ENCODE assay signal across 17 cellular contexts in the genomic region with DNA sequence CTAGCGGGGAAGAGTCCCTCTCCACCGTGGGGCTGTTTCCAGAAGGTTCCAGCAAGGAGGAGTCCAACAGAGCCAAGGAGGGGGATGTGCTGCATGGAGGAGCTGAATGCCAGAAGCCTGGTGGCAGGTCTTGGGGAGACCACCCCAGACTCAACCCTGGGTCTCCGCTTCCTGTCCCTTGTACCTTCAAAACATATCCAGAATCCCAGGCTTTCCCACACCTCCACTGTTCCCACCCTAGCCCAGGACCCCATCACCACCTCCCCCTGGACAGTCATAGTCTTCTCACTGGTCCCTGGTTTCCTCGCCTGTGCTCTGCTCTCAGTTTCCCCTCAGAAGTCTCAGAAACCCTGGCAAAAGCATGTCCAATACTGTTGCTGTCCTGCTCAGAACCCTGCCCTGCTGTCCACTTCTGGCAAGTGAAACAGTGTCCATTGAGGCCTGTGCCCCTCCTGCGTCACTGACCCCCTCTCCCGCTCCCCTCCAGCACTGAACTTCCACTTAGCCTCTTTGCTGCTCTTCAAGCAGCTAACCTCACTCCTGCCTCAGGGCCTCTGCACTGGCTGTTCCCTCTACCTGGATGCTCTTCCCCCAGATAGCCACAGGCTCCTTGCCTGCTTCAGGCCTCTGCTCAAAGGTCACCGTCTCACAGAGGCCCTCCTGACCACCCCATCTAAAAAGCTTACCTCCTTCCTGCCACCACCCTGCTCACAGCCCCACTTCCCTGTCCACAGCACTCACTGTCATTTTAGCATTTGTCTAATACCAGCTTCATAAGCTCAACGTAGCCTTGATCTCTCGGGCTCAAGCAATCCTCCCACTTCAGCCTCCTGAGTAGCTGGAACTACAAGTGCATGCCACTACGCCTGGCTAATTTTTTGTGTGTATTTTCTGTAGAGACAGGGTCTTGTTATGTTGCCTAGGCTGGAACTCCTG.
DNase-seq lines count a peak whose midpoint lies in the region; ATAC-seq and TF ChIP-seq lines count a peak whose summit lies in the region.
"Had no signal": no experiment of that assay in that cellular context is flagged by ENCODE, and none has a peak within 500 bp of the region (broad histone marks: within the 10 kb centered on the region; RNA-seq: fewer than 3 reads in every experiment).

No MANE protein-coding gene starts in this region.

- peaks cover 49% of the 10 kb centered on the region for H3K27me3 Mint-ChIP-seq in WTC11 (ENCODE audit: low read depth)

- peak overlapping the region; percentile 68 for H3K4me3 Mint-ChIP-seq in WTC11

- intact Hi-C loops in sciatic nerve (cut with DNase I), result no loop called here

- no peak overlapping the region; the same call in 1 of the 2 replicates for H3K9ac ChIP-seq in iPS-20b (ENCODE audit: low read depth, low read length)
- H3K9ac ChIP-seq: BLaER1 treated with 17β-estradiol and CSF1 and Interleukin-3, amounts not matched to agents 10 nM and 100 nM; KMS-11 had no signal

- H3K36me3 ChIP-seq in HEK293 (ENCODE audit: control insufficient read depth in 2 of 2, insufficient read depth in 1 of 2, low read length in 2 of 2), result no peaks in the 10 kb centered on the region
- no peaks in the 10 kb centered on the region for H3K36me3 ChIP-seq in iPS-20b (ENCODE audit: insufficient read depth, low read depth, low read length)
- H3K36me3 ChIP-seq: BLaER1 treated with 17β-estradiol and CSF1 and Interleukin-3, amounts not matched to agents 10 nM and 100 nM; left ventricle myocardium inferior; thoracic aorta had no signal

- POLR2A ChIA-PET in HEK293 (lab: Yijun Ruan, JAX), result no interaction called here
- POLR2A ChIA-PET in WTC11 (lab: Charles Lee), result no interaction called here

- H3K4me1 Mint-ChIP-seq in WTC11, result peaks cover 5% of the 10 kb centered on the region

- no peak for DNase-seq in WTC11 (ENCODE audit: low spot score)
- peak; percentile 26 for DNase-seq in sciatic nerve (ENCODE audit: low spot score)
- no peak for DNase-seq in NCI-H146 (lab: John Stamatoyannopoulos, UW)
- DNase-seq in NCI-H1048 (lab: John Stamatoyannopoulos, UW), result no peak
- DNase-seq: activated CD4-positive, alpha-beta T cell treated with anti-CD3 and anti-CD28 coated beads, Interleukin-2, amount 50 U/mL, for 1 hour; activated T-cell treated with anti-CD3 and anti-CD28 coated beads, Interleukin-2, amount 50 U/mL, for 1 hour; effector CD8-positive, alpha-beta T cell; left ventricle myocardium inferior; NCI-H1092 treated with DMSO at 0.1 percent for 48 hours had no signal

- CTCF ChIA-PET in HEK293 (lab: Yijun Ruan, JAX), result interaction anchor here (0.7 to 1.3 kb wide), 2 partner anchors 18 to 992 kb away, joined by 3 to 4 read pairs; no protein-coding TSS in a partner anchor
- CTCF ChIA-PET in WTC11 (lab: Charles Lee), result interaction anchor here (0.6 to 2.2 kb wide), 8 partner anchors 9 to 215 kb away, joined by 3 to 19 read pairs (median 8); no protein-coding TSS in a partner anchor

- no peak overlapping the region for H3K4me3 ChIP-seq in HEK293 (ENCODE audit: low read depth, low read length)
- H3K4me3 ChIP-seq in iPS-20b (ENCODE audit: low read length), result peak overlapping the region; percentile 68; the same call in 1 of the 2 replicates
- H3K4me3 ChIP-seq: BLaER1 treated with 17β-estradiol and CSF1 and Interleukin-3, amounts not matched to agents 10 nM and 100 nM; left ventricle myocardium inferior; SK-N-MC; skin epidermis; thoracic aorta had no signal

- peaks cover 27% of the 10 kb centered on the region for H3K27me3 ChIP-seq in iPS-20b (ENCODE audit: insufficient read depth, low read length)
- H3K27me3 ChIP-seq: BLaER1 treated with 17β-estradiol and CSF1 and Interleukin-3, amounts not matched to agents 10 nM and 100 nM had no signal

- peak; percentile 37 for ATAC-seq in WTC11
- ATAC-seq in sciatic nerve, result no peak
- ATAC-seq in GM18909 (IDR thresholded peaks at IDR 0.05; ENCODE audit: poor library complexity, unreplicated experiment), result no peak

- peaks cover 8% of the 10 kb centered on the region for H3K9me3 Mint-ChIP-seq in WTC11

- H3K4me1 ChIP-seq in HEK293 (ENCODE audit: control insufficient read depth, insufficient read depth, low read length) (no peaks in the 10 kb centered on the region), iPS-20b (ENCODE audit: insufficient read depth, low read length) (no peaks in the 10 kb centered on the region)
- H3K4me1 ChIP-seq: BLaER1 treated with 17β-estradiol and CSF1 and Interleukin-3, amounts not matched to agents 10 nM and 100 nM had no signal

- H3K27ac ChIP-seq in HEK293 (ENCODE audit: extremely low read depth, low read depth, low read length) (no peak overlapping the region), iPS-20b (ENCODE audit: low read length) (no peak overlapping the region)
- H3K27ac ChIP-seq: BLaER1 treated with 17β-estradiol and CSF1 and Interleukin-3, amounts not matched to agents 10 nM and 100 nM; KMS-11; left ventricle myocardium inferior; SK-N-MC; skin epidermis; thoracic aorta had no signal

- peaks cover 4% of the 10 kb centered on the region; the same call in 1 of the 2 replicates for H3K36me3 Mint-ChIP-seq in WTC11

- H3K27ac Mint-ChIP-seq in WTC11, result no peak overlapping the region

- no peak for TF ChIP-seq CTCF in HEK293 (tag by site-specific recombination; IDR thresholded peaks at IDR 0.05)
- no peak for TF ChIP-seq CTCF in WTC11 (IDR thresholded peaks at IDR 0.05)

- H3K9me3 ChIP-seq in HEK293 (ENCODE audit: control insufficient read depth, insufficient read depth, low read depth, low read length) (no peaks in the 10 kb centered on the region), iPS-20b (ENCODE audit: insufficient read depth, low read depth, low read length) (no peaks in the 10 kb centered on the region)

TF ChIP-seq in HEK293, 187 proteins besides CTCF, POLR2A, EP300 and RAD21:
- TF ChIP-seq ZNF341 (tag by site-specific recombination; IDR thresholded peaks at IDR 0.05; ENCODE audit: low read depth), result peak; percentile 85
- TF ChIP-seq, protein P1, sequence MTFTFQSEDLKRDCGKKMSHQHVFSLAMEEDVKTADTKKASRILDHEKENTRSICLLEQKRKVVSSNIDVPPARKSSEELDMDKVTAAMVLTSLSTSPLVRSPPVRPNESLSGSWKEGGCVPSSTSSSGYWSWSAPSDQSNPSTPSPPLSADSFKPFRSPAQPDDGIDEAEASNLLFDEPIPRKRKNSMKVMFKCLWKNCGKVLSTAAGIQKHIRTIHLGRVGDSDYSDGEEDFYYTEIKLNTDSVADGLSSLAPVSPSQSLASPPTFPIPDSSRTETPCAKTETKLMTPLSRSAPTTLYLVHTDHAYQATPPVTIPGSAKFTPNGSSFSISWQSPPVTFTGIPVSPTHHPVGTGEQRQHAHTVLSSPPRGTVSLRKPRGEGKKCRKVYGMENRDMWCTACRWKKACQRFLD (tag by site-specific recombination; IDR thresholded peaks at IDR 0.05), result no peak
- TF ChIP-seq ZNF521 (tag by site-specific recombination; IDR thresholded peaks at IDR 0.05), result no peak
- TF ChIP-seq PBX3 (CRISPR knock-in tag; IDR thresholded peaks at IDR 0.05), result no peak

TF ChIP-seq in WTC11, 78 proteins besides CTCF, POLR2A, EP300 and RAD21 (continues in another document):
- TF ChIP-seq, protein P2, sequence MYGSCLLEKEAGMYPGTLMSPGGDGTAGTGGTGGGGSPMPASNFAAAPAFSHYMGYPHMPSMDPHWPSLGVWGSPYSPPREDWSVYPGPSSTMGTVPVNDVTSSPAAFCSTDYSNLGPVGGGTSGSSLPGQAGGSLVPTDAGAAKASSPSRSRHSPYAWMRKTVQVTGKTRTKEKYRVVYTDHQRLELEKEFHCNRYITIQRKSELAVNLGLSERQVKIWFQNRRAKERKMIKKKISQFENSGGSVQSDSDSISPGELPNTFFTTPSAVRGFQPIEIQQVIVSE (CRISPR knock-in tag; IDR thresholded peaks at IDR 0.05; ENCODE audit: borderline replicate concordance), result no peak
- no peak for TF ChIP-seq NR2C2 (CRISPR knock-in tag; IDR thresholded peaks at IDR 0.05)
- no peak for TF ChIP-seq IRF2 (CRISPR knock-in tag; IDR thresholded peaks at IDR 0.05; ENCODE audit: borderline replicate concordance, low read depth)
- TF ChIP-seq TEAD1 (CRISPR knock-in tag; IDR thresholded peaks at IDR 0.05), result no peak
- TF ChIP-seq FOXP1 (CRISPR knock-in tag; IDR thresholded peaks at IDR 0.05; ENCODE audit: borderline replicate concordance), result no peak
- no peak for TF ChIP-seq ATF6 (CRISPR knock-in tag; IDR thresholded peaks at IDR 0.05)
- TF ChIP-seq KAT7 (CRISPR knock-in tag; IDR thresholded peaks at IDR 0.05; ENCODE audit: borderline replicate concordance), result no peak
- TF ChIP-seq, protein P3, sequence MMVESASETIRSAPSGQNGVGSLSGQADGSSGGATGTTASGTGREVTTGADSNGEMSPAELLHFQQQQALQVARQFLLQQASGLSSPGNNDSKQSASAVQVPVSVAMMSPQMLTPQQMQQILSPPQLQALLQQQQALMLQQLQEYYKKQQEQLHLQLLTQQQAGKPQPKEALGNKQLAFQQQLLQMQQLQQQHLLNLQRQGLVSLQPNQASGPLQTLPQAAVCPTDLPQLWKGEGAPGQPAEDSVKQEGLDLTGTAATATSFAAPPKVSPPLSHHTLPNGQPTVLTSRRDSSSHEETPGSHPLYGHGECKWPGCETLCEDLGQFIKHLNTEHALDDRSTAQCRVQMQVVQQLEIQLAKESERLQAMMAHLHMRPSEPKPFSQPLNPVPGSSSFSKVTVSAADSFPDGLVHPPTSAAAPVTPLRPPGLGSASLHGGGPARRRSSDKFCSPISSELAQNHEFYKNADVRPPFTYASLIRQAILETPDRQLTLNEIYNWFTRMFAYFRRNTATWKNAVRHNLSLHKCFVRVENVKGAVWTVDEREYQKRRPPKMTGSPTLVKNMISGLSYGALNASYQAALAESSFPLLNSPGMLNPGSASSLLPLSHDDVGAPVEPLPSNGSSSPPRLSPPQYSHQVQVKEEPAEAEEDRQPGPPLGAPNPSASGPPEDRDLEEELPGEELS (CRISPR knock-in tag; IDR thresholded peaks at IDR 0.05), result no peak
- TF ChIP-seq ZNF232 (CRISPR knock-in tag; IDR thresholded peaks at IDR 0.05), result no peak
- TF ChIP-seq NR3C1 (CRISPR knock-in tag; conservative IDR thresholded peaks at IDR 0.05; ENCODE audit: low read depth), result no peak
- no peak for TF ChIP-seq MXD4 (CRISPR knock-in tag; IDR thresholded peaks at IDR 0.05; ENCODE audit: borderline replicate concordance)
